ENCODE assay signal across 17 cellular contexts in genomic region chr3:143295201-143296080, GRCh38.
DNase-seq lines count a peak whose midpoint lies in the region; ATAC-seq and TF ChIP-seq lines count a peak whose summit lies in the region.
"Had no signal": no experiment of that assay in that cellular context is flagged by ENCODE, and none has a peak within 500 bp of the region (broad histone marks: within the 10 kb centered on the region; RNA-seq: fewer than 3 reads in every experiment).

No MANE protein-coding gene starts in this region.

- no peaks in the 10 kb centered on the region for H3K36me3 Mint-ChIP-seq in activated T-cell treated with anti-CD3 and anti-CD28 coated beads, Interleukin-2, amount 50 U/mL, for 24 hours (ENCODE audit: low read depth)
- H3K36me3 Mint-ChIP-seq in WTC11, result no peaks in the 10 kb centered on the region

- CTCF ChIA-PET in WTC11 (lab: Charles Lee), result no interaction called here

- no peak overlapping the region for H3K9ac ChIP-seq in neuronal stem cell (ENCODE audit: low read depth, low read length, poor library complexity)

- no peak overlapping the region for H3K4me2 ChIP-seq in neuronal stem cell (ENCODE audit: insufficient read depth, low read length, poor library complexity, severe bottlenecking)

- H4K91ac ChIP-seq in neuronal stem cell (ENCODE audit: low read depth, low read length, poor library complexity), result no peak overlapping the region

- no peaks in the 10 kb centered on the region for H3K27me3 ChIP-seq in neuronal stem cell (ENCODE audit: control insufficient read depth in 3 of 3, insufficient read depth in 3 of 3, low read depth in 1 of 3, low read length in 3 of 3)
- H3K27me3 ChIP-seq: ascending aorta, colonic mucosa, MG63 had no signal

- no peak overlapping the region for H3K23ac ChIP-seq in neuronal stem cell (ENCODE audit: low read depth, low read length, poor library complexity)

- TF ChIP-seq CTCF in WTC11 (IDR thresholded peaks at IDR 0.05), result no peak

- peak overlapping the region; percentile 36 for H2AFZ ChIP-seq in neuronal stem cell (ENCODE audit: low read length)

- no peak overlapping the region for H4K8ac ChIP-seq in neuronal stem cell (ENCODE audit: low read depth, low read length)

- no peaks in the 10 kb centered on the region for H3K9me3 ChIP-seq in neuronal stem cell (replicated peaks in 1 of 2; ENCODE audit: control insufficient read depth in 2 of 2, insufficient read depth in 1 of 2, low read depth in 1 of 2, low read length in 2 of 2)
- H3K9me3 ChIP-seq: ascending aorta, Caco-2, colonic mucosa, MG63 had no signal

- no peak overlapping the region for H2BK120ac ChIP-seq in neuronal stem cell (ENCODE audit: low read depth, low read length)

- H3K4me3 Mint-ChIP-seq in activated T-cell treated with anti-CD3 and anti-CD28 coated beads, Interleukin-2, amount 50 U/mL, for 24 hours, result no peak overlapping the region
- H3K4me3 Mint-ChIP-seq in WTC11, result no peak overlapping the region
- H3K4me3 Mint-ChIP-seq: nephron had no signal

- no peaks in the 10 kb centered on the region for H3K9me3 Mint-ChIP-seq in activated T-cell treated with anti-CD3 and anti-CD28 coated beads, Interleukin-2, amount 50 U/mL, for 24 hours
- no peaks in the 10 kb centered on the region for H3K9me3 Mint-ChIP-seq in WTC11
- H3K9me3 Mint-ChIP-seq: nephron had no signal

- no peaks in the 10 kb centered on the region for H3K36me3 ChIP-seq in neuronal stem cell (replicated peaks in 1 of 2; ENCODE audit: control insufficient read depth in 2 of 2, insufficient read depth in 2 of 2, low read length in 2 of 2)
- H3K36me3 ChIP-seq: ascending aorta, colonic mucosa, MG63 had no signal

- POLR2A ChIA-PET in WTC11 (lab: Charles Lee), result interaction anchor here (1.7 kb wide), 1 partner anchor 10 kb away, joined by 5 read pairs; no protein-coding TSS in a partner anchor

- no peak overlapping the region for H2BK5ac ChIP-seq in neuronal stem cell (ENCODE audit: low read length)

- H2BK12ac ChIP-seq in neuronal stem cell (ENCODE audit: low read length), result no peak overlapping the region

- no peak overlapping the region for H3K14ac ChIP-seq in neuronal stem cell (ENCODE audit: low read length)

- no peaks in the 10 kb centered on the region for H3K27me3 Mint-ChIP-seq in activated T-cell treated with anti-CD3 and anti-CD28 coated beads, Interleukin-2, amount 50 U/mL, for 24 hours
- no peaks in the 10 kb centered on the region for H3K27me3 Mint-ChIP-seq in WTC11 (ENCODE audit: low read depth)

- H3K27ac Mint-ChIP-seq in activated T-cell treated with anti-CD3 and anti-CD28 coated beads, Interleukin-2, amount 50 U/mL, for 24 hours, result peak overlapping the region; percentile 32
- H3K27ac Mint-ChIP-seq in WTC11, result peak overlapping the region; percentile 80; the same call in 1 of the 2 replicates

- no peak overlapping the region for H3K27ac ChIP-seq in neuronal stem cell (replicated peaks; ENCODE audit: low read length)
- H3K27ac ChIP-seq: ascending aorta, colonic mucosa had no signal

- H3K79me1 ChIP-seq in neuronal stem cell (ENCODE audit: low read depth, low read length), result no peaks in the 10 kb centered on the region

- DNase-seq in activated T-cell treated with anti-CD3 and anti-CD28 coated beads, Interleukin-2, amount 50 U/mL, for 24 hours, result no peak
- DNase-seq in activated T-cell treated with anti-CD3 and anti-CD28 coated beads, Interleukin-2, amount 50 U/mL, for 1 hour, result no peak
- DNase-seq in WTC11 (ENCODE audit: low spot score) (no peak), neuronal stem cell (ENCODE audit: low spot score) (no peak), RKO (ENCODE audit: low spot score) (no peak)
- no peak for DNase-seq in stimulated activated naive CD4-positive, alpha-beta T cell (lab: John Stamatoyannopoulos, UW)
- DNase-seq: activated CD4-positive, alpha-beta T cell treated with anti-CD3 and anti-CD28 coated beads, Interleukin-2, amount 50 U/mL, for 4 hours; Caco-2; colonic mucosa; erythroblast; MG63; NCI-H2029; stimulated activated CD4-positive, alpha-beta T cell treated with anti-CD3 and anti-CD28 coated beads, Interleukin-15, amount 100 ng/mL, for 24 hours had no signal

- H3K4me3 ChIP-seq in neuronal stem cell (ENCODE audit: low read length in 2 of 2), result no peak overlapping the region
- H3K4me3 ChIP-seq: ascending aorta, colonic mucosa, MG63 had no signal

- H2AK5ac ChIP-seq in neuronal stem cell (ENCODE audit: low read depth, low read length), result no peak overlapping the region

- H3K4ac ChIP-seq in neuronal stem cell (ENCODE audit: low read length), result no peak overlapping the region

- peaks cover 27% of the 10 kb centered on the region for H3K4me1 Mint-ChIP-seq in activated T-cell treated with anti-CD3 and anti-CD28 coated beads, Interleukin-2, amount 50 U/mL, for 24 hours (ENCODE audit: low read depth)
- peaks cover 14% of the 10 kb centered on the region for H3K4me1 Mint-ChIP-seq in WTC11

- no CpG with 5 or more reads among the region's 4 CpGs for WGBS in neuronal stem cell (ENCODE audit: extremely low coverage in 2 of 2, insufficient read length in 2 of 2, insufficient replicate concordance in 1 of 2), 2 donors

- H2BK15ac ChIP-seq in neuronal stem cell (ENCODE audit: low read length), result no peak overlapping the region

- peaks cover 0 to 3% of the 10 kb centered on the region in 2 donors for H3K4me1 ChIP-seq in neuronal stem cell (ENCODE audit: control insufficient read depth in 2 of 2, insufficient read depth in 1 of 2, low read depth in 1 of 2, low read length in 2 of 2)
- H3K4me1 ChIP-seq: ascending aorta, Caco-2, colonic mucosa had no signal

- H3K18ac ChIP-seq in neuronal stem cell (ENCODE audit: low read length), result no peak overlapping the region

- ATAC-seq in HG02885 (IDR thresholded peaks at IDR 0.05; ENCODE audit: poor library complexity, unreplicated experiment), result peak; percentile 40
- ATAC-seq in WTC11, result no peak
- ATAC-seq in HG03175 (IDR thresholded peaks at IDR 0.05; ENCODE audit: unreplicated experiment), result no peak

TF ChIP-seq in WTC11, 78 proteins besides CTCF, POLR2A, EP300 and RAD21:
- TF ChIP-seq PRRX2 (CRISPR knock-in tag; IDR thresholded peaks at IDR 0.05) (no peak), ZNF512 (CRISPR knock-in tag; IDR thresholded peaks at IDR 0.05; ENCODE audit: borderline replicate concordance) (no peak), ETV6 (CRISPR knock-in tag; IDR thresholded peaks at IDR 0.05) (no peak), ZNF281 (CRISPR knock-in tag; IDR thresholded peaks at IDR 0.05) (no peak), E2F1 (CRISPR knock-in tag; IDR thresholded peaks at IDR 0.05) (no peak), OVOL2 (CRISPR knock-in tag; IDR thresholded peaks at IDR 0.05; ENCODE audit: borderline replicate concordance) (no peak)
